26 cellular contexts compared by ENCODE assay signal in genomic region chr1:67737875-67738274, GRCh38.
"Had no signal": no experiment of that assay in that cellular context is flagged by ENCODE, and none has a peak within 500 bp of the region (broad histone marks: within the 10 kb centered on the region; RNA-seq: fewer than 3 reads in every experiment).

No MANE protein-coding gene starts in this region.

- H3K4me3 ChIP-seq: dorsolateral prefrontal cortex, esophagus muscularis mucosa, gastrocnemius medialis, vagina had no signal

- H3K9me3 Mint-ChIP-seq: activated B cell treated with CpG ODN at 0.5 μM for 24 hours; activated naive CD8-positive, alpha-beta T cell treated with anti-CD3 and anti-CD28 coated beads, Interleukin-2, amount 10 ng/mL, durations not matched to agents 7 days and 5 days; activated T-cell treated with anti-CD3 and anti-CD28 coated beads, Interleukin-2, amount 50 U/mL, for 24 hours; activated T-helper 17 cell treated with anti-CD3 and anti-CD28 coated beads, Interleukin-2, amount 50 U/mL, for 72 hours; effector memory CD8-positive, alpha-beta T cell; nephron progenitor cell; stimulated activated naive B cell treated with anti-CD40 and anti-IgM and Interleukin-4, amounts not matched to agents 10 μg/mL and 1 μg/mL and 100 μg/mL, for 72 hours; T-helper 1 cell treated with Interleukin-12 subunit alpha and Interleukin-12 subunit beta and Interleukin-4 antibody, amounts not matched to agents 30 μg/mL and 1 μg/mL, for 36 hours; type B pancreatic cell had no signal

- H3K27me3 ChIP-seq: dorsolateral prefrontal cortex, esophagus muscularis mucosa, gastrocnemius medialis, vagina had no signal

- ATAC-seq: activated CD4-positive, alpha-beta T cell treated with anti-CD3 and anti-CD28 coated beads for 36 hours; activated T-helper 17 cell treated with anti-CD3 and anti-CD28 coated beads, Interleukin-2, amount 50 U/mL, for 72 hours; effector memory CD8-positive, alpha-beta T cell; gastrocnemius medialis; left ventricle myocardium superior; sciatic nerve; stimulated activated naive B cell treated with anti-CD40 and anti-IgM and Interleukin-4, amounts not matched to agents 10 μg/mL and 1 μg/mL and 100 μg/mL, for 72 hours had no signal

- H3K27ac Mint-ChIP-seq: activated B cell treated with CpG ODN at 0.5 μM for 24 hours; activated CD4-positive, alpha-beta T cell treated with anti-CD3 and anti-CD28 coated beads for 36 hours; activated naive CD8-positive, alpha-beta T cell treated with anti-CD3 and anti-CD28 coated beads, Interleukin-2, amount 10 ng/mL, durations not matched to agents 7 days and 5 days; activated T-cell treated with anti-CD3 and anti-CD28 coated beads, Interleukin-2, amount 50 U/mL, for 24 hours; activated T-helper 17 cell treated with anti-CD3 and anti-CD28 coated beads, Interleukin-2, amount 50 U/mL, for 72 hours; effector memory CD8-positive, alpha-beta T cell; nephron progenitor cell; stimulated activated naive B cell treated with anti-CD40 and anti-IgM and Interleukin-4, amounts not matched to agents 10 μg/mL and 1 μg/mL and 100 μg/mL, for 72 hours; T-helper 1 cell treated with Interleukin-12 subunit alpha and Interleukin-12 subunit beta and Interleukin-4 antibody, amounts not matched to agents 30 μg/mL and 1 μg/mL, for 36 hours had no signal

- H3K9me3 ChIP-seq: esophagus muscularis mucosa, gastrocnemius medialis, vagina had no signal

- H3K27me3 Mint-ChIP-seq: activated B cell treated with CpG ODN at 0.5 μM for 24 hours; activated CD4-positive, alpha-beta T cell treated with anti-CD3 and anti-CD28 coated beads for 36 hours; activated naive CD8-positive, alpha-beta T cell treated with anti-CD3 and anti-CD28 coated beads, Interleukin-2, amount 10 ng/mL, durations not matched to agents 7 days and 5 days; activated T-cell treated with anti-CD3 and anti-CD28 coated beads, Interleukin-2, amount 50 U/mL, for 24 hours; stimulated activated naive B cell treated with anti-CD40 and anti-IgM and Interleukin-4, amounts not matched to agents 10 μg/mL and 1 μg/mL and 100 μg/mL, for 72 hours; type B pancreatic cell had no signal

- H3K36me3 ChIP-seq: esophagus muscularis mucosa, gastrocnemius medialis, vagina had no signal

- H3K27ac ChIP-seq: dorsolateral prefrontal cortex, esophagus muscularis mucosa, gastrocnemius medialis, vagina had no signal

- H3K4me3 Mint-ChIP-seq: activated B cell treated with CpG ODN at 0.5 μM for 24 hours; activated CD4-positive, alpha-beta T cell treated with anti-CD3 and anti-CD28 coated beads for 36 hours; activated naive CD8-positive, alpha-beta T cell treated with anti-CD3 and anti-CD28 coated beads, Interleukin-2, amount 10 ng/mL, durations not matched to agents 7 days and 5 days; activated T-cell treated with anti-CD3 and anti-CD28 coated beads, Interleukin-2, amount 50 U/mL, for 24 hours; activated T-helper 17 cell treated with anti-CD3 and anti-CD28 coated beads, Interleukin-2, amount 50 U/mL, for 72 hours; effector memory CD8-positive, alpha-beta T cell; nephron progenitor cell; stimulated activated naive B cell treated with anti-CD40 and anti-IgM and Interleukin-4, amounts not matched to agents 10 μg/mL and 1 μg/mL and 100 μg/mL, for 72 hours; T-helper 1 cell treated with Interleukin-12 subunit alpha and Interleukin-12 subunit beta and Interleukin-4 antibody, amounts not matched to agents 30 μg/mL and 1 μg/mL, for 36 hours; type B pancreatic cell had no signal

- DNase-seq: activated B cell treated with CpG ODN at 0.5 μM for 24 hours; activated CD4-positive, alpha-beta T cell treated with anti-CD3 and anti-CD28 coated beads for 36 hours; activated CD4-positive, alpha-beta T cell treated with anti-CD3 and anti-CD28 coated beads, Interleukin-2, amount 50 U/mL, for 4 hours; activated CD8-positive, alpha-beta memory T cell treated with anti-CD3 and anti-CD28 coated beads for 24 hours; activated CD8-positive, alpha-beta memory T cell treated with anti-CD3 and anti-CD28 coated beads, Interleukin-2, amount 50 U/mL, for 4 hours; activated naive CD4-positive, alpha-beta T cell; activated naive CD8-positive, alpha-beta T cell treated with anti-CD3 and anti-CD28 coated beads, Interleukin-2, amount 10 ng/mL, durations not matched to agents 7 days and 5 days; activated T-cell treated with anti-CD3 and anti-CD28 coated beads, Interleukin-2, amount 50 U/mL, for 24 hours; amniotic stem cell; caudate nucleus; dorsolateral prefrontal cortex; effector memory CD8-positive, alpha-beta T cell; gastrocnemius medialis; hippocampal formation; left ventricle myocardium superior; nephron progenitor cell; small intestine; stimulated activated CD4-positive, alpha-beta T cell treated with anti-CD3 and anti-CD28 coated beads, Interleukin-15, amount 100 ng/mL, for 24 hours; stimulated activated naive B cell treated with anti-CD40 and anti-IgM and Interleukin-4, amounts not matched to agents 10 μg/mL and 1 μg/mL and 100 μg/mL, for 72 hours; T1000 had no signal

- H3K36me3 Mint-ChIP-seq: activated naive CD8-positive, alpha-beta T cell treated with anti-CD3 and anti-CD28 coated beads, Interleukin-2, amount 10 ng/mL, durations not matched to agents 7 days and 5 days; type B pancreatic cell had no signal
